Comparison of ENCODE assay signal across 14 cellular contexts in genomic region chr3:173876476-173876875, GRCh38.
DNase-seq lines count a peak whose midpoint lies in the region; ATAC-seq and TF ChIP-seq lines count a peak whose summit lies in the region.
"Had no signal": no experiment of that assay in that cellular context is flagged by ENCODE, and none has a peak within 500 bp of the region (broad histone marks: within the 10 kb centered on the region; RNA-seq: fewer than 3 reads in every experiment).

No MANE protein-coding gene starts in this region.

- DNase-seq in GM06990 (ENCODE audit: extremely low read depth, insufficient read length): no peak
- no peak for DNase-seq in epithelial cell of proximal tubule (ENCODE audit: low read depth)
- DNase-seq in retinal pigment epithelial cell (ENCODE audit: low read depth): no peak
- no peak for DNase-seq in NCI-H524 treated with DMSO at 0.1 percent for 48 hours (lab: John Stamatoyannopoulos, UW)
- no peak for DNase-seq in upper lobe of right lung
- no peak for DNase-seq in kidney glomerular epithelial cell (lab: John Stamatoyannopoulos, UW)
- DNase-seq: activated CD8-positive, alpha-beta memory T cell treated with anti-CD3 and anti-CD28 coated beads, Interleukin-2, amount 50 U/mL, for 48 hours; COR-L47; spleen had no signal

- TF ChIP-seq CTCF in GM06990 (IDR thresholded peaks at IDR 0.05; ENCODE audit: insufficient read depth, low read length, poor library complexity, severe bottlenecking) (peak; percentile 12), OCI-LY1 (IDR thresholded peaks at IDR 0.05; ENCODE audit: low read length) (0 out of 2 replicates have a peak, but pooled peaks have one; percentile 7), epithelial cell of proximal tubule (conservative IDR thresholded peaks at IDR 0.05; ENCODE audit: low read depth, low read length) (peak; percentile 43), retinal pigment epithelial cell (conservative IDR thresholded peaks at IDR 0.05; ENCODE audit: low read depth, low read length) (peak; percentile 46), upper lobe of right lung (IDR thresholded peaks at IDR 0.05) (no peak)

- H3K79me2 ChIP-seq in OCI-LY1 (ENCODE audit: insufficient read depth, low read length): no peaks in the 10 kb centered on the region
- H3K79me2 ChIP-seq: parathyroid adenoma had no signal

- H2AFZ ChIP-seq in OCI-LY1 (ENCODE audit: low read length): no peak overlapping the region
- H2AFZ ChIP-seq: parathyroid adenoma had no signal

- H3F3A ChIP-seq in OCI-LY1 (ENCODE audit: insufficient read depth, low read length): no peaks in the 10 kb centered on the region

- no peaks in the 10 kb centered on the region for H4K20me1 ChIP-seq in OCI-LY1 (ENCODE audit: insufficient read depth, low read length)

- H3K4me2 ChIP-seq in OCI-LY1 (ENCODE audit: low read length): no peak overlapping the region

- peaks cover 34% of the 10 kb centered on the region for H3K4me1 ChIP-seq in OCI-LY1 (ENCODE audit: insufficient read depth, low read length, severe bottlenecking)
- no peaks in the 10 kb centered on the region for H3K4me1 ChIP-seq in upper lobe of right lung
- H3K4me1 ChIP-seq: parathyroid adenoma, spleen had no signal

- no peaks in the 10 kb centered on the region for H3K36me3 ChIP-seq in GM06990 (ENCODE audit: control insufficient read depth, insufficient read depth, low read length)
- H3K36me3 ChIP-seq in OCI-LY1 (ENCODE audit: insufficient read depth, low read length): no peaks in the 10 kb centered on the region
- no peaks in the 10 kb centered on the region for H3K36me3 ChIP-seq in upper lobe of right lung
- H3K36me3 ChIP-seq: spleen had no signal

- H3K9me3 ChIP-seq in OCI-LY1 (ENCODE audit: low read length) (no peaks in the 10 kb centered on the region), upper lobe of right lung (no peaks in the 10 kb centered on the region)

- no peaks in the 10 kb centered on the region for H3K9me2 ChIP-seq in OCI-LY1 (ENCODE audit: low read depth, low read length)

- intact Hi-C loops in upper lobe of right lung (cut with DNase I): no loop called here

- ATAC-seq in upper lobe of right lung (no peak), GM21515 (IDR thresholded peaks at IDR 0.05; ENCODE audit: unreplicated experiment) (no peak)
- ATAC-seq: activated naive CD4-positive, alpha-beta T cell treated with anti-CD3 and anti-CD28 coated beads, Interleukin-2, amount 50 U/mL, for 72 hours; WTC11 had no signal

- H3K9ac ChIP-seq in OCI-LY1 (ENCODE audit: low read length): no peak overlapping the region
- H3K9ac ChIP-seq: parathyroid adenoma had no signal

- H3K4me3 ChIP-seq in GM06990 (replicated peaks; ENCODE audit: low read depth, low read length) (no peak overlapping the region), OCI-LY1 (ENCODE audit: low read depth, low read length, poor library complexity, severe bottlenecking) (no peak overlapping the region), epithelial cell of proximal tubule (ENCODE audit: low read depth, low read length) (no peak overlapping the region), retinal pigment epithelial cell (ENCODE audit: low read length) (no peak overlapping the region), upper lobe of right lung (no peak overlapping the region)
- H3K4me3 ChIP-seq: spleen had no signal

- H3K27ac ChIP-seq in OCI-LY1 (ENCODE audit: low read depth, low read length, poor library complexity, severe bottlenecking) (no peak overlapping the region), upper lobe of right lung (no peak overlapping the region)
- H3K27ac ChIP-seq: parathyroid adenoma, spleen had no signal

- H3K27me3 ChIP-seq in GM06990 (replicated peaks; ENCODE audit: control insufficient read depth, insufficient read depth, low read length) (no peaks in the 10 kb centered on the region), OCI-LY1 (ENCODE audit: insufficient read depth, low read length) (no peaks in the 10 kb centered on the region), upper lobe of right lung (no peaks in the 10 kb centered on the region)
- H3K27me3 ChIP-seq: spleen had no signal
